ENCODE assay signal across 8 cellular contexts in the genomic region with DNA sequence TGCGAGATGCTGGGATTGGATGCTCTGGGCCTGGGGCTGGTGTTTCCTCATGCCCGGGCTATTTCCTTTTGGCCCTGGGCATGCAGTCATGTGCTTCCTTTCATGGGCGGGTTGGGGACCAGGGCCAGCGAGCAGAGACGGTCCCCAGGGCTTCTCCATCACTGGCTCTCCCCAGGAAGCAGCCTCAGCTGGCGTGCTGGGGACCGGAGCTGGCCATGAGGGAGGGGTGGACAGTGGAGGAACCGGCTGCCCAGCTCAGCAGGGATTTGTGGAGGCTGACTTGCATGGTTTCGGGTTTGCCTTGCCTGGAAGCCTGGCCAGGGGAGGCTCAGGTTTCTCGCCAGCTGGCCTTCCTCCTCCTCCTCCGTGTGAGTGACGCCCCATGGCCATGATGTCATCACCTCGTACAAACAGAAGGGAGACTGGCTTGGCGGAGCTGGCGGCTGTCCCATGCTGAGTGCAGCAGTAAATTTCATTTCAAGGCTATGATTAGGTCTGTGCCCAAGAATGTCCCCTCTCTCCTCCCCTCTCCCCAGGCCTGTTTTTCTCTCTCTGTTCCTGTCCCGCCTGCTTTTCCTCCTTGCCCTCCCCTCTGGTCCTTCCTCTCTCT. TPM values are rescaled to one million over a fixed set of nuclear protein-coding genes. Genes with fewer than 3 reads are reported as not detected.
A peak's percentile ranks its signal among the peaks of the same experiment; 100 is the strongest.
DNase-seq lines count a peak whose midpoint lies in the region; ATAC-seq, FAIRE-seq and TF ChIP-seq lines count a peak whose summit lies in the region.

No MANE protein-coding gene starts in this region.

- 0 out of 2 replicates have a peak overlapping the region, but pooled peaks have one; percentile 50 for H2BK12ac ChIP-seq in H1 (ENCODE audit: low read depth, low read length)

- no peak overlapping the region for H3K23ac ChIP-seq in H1 (ENCODE audit: insufficient read length)

- H3K23me2 ChIP-seq in H1 (ENCODE audit: low read depth, low read length) = no peaks in the 10 kb centered on the region

- WGBS in H1 (ENCODE audit: extremely low coverage in 1 of 2, insufficient coverage in 1 of 2, insufficient read length in 1 of 2, insufficient replicate concordance in 2 of 2, low coverage in 1 of 2, low lambda C conversion rate in 2 of 2, missing lambda C conversion rate in 1 of 2), 2 experiments = 64% methylated on average over 16 of the region's 16 CpGs; no CpG with 5 or more reads in 1 of the 2 experiments
- WGBS in thymus = 83% methylated on average over 16 of the region's 16 CpGs

- no peak overlapping the region for H3K14ac ChIP-seq in H1 (ENCODE audit: insufficient read length)

- H2BK20ac ChIP-seq in H1 (ENCODE audit: low read length) = no peak overlapping the region

- H3K9me3 ChIP-seq in Panc1 (ENCODE audit: control insufficient read depth, insufficient read depth, low read depth, low read length) = no peaks in the 10 kb centered on the region
- no peaks in the 10 kb centered on the region for H3K9me3 ChIP-seq in H1 (ENCODE audit: insufficient read depth in 2 of 2, low read depth in 1 of 2, low read length in 1 of 2)
- no peaks in the 10 kb centered on the region for H3K9me3 ChIP-seq in thymus (ENCODE audit: control insufficient read depth)

- POLR2A ChIA-PET in Panc1 (lab: Charles Lee) (interaction anchor here (0.7 to 0.8 kb wide), 2 partner anchors 10 to 93 kb away, joined by 3 read pairs; no protein-coding TSS in a partner anchor), H1 (lab: Charles Lee; ENCODE audit: partially characterized antibody) (interaction anchor here (1.1 to 3.3 kb wide), 3 partner anchors 10 to 977 kb away, joined by 3 to 16 read pairs (median 4); a partner anchor contains a TSS)

- H3K4ac ChIP-seq in H1 (replicated peaks; ENCODE audit: insufficient read length, low read depth, low read length) = peak overlapping the region; percentile 79

- DNase-seq in A172 (ENCODE audit: low spot score) (peak; percentile 99), HK-2 (ENCODE audit: unreplicated experiment) (peak; percentile 86), Panc1 (ENCODE audit: low read depth, low spot score) (peak; percentile 51), H1 (ENCODE audit: low read depth in 1 of 2, low spot score in 2 of 2) (peak in 1 of 2 experiments; percentile 63), medulla oblongata (ENCODE audit: extremely low spot score) (peak; percentile 89)
- DNase-seq in activated CD4-positive, alpha-beta T cell treated with anti-CD3 and anti-CD28 coated beads for 1 hour = no peak

- CTCF ChIA-PET in Panc1 (lab: Charles Lee) (interaction anchor here (0.5 to 0.8 kb wide), 3 partner anchors 9 to 135 kb away, joined by 3 read pairs; no protein-coding TSS in a partner anchor), H1 (lab: Charles Lee; ENCODE audit: partially characterized antibody) (interaction anchor here (1.2 to 3.1 kb wide), 3 partner anchors 9 to 37 kb away, joined by 3 to 17 read pairs (median 4); no protein-coding TSS in a partner anchor)

- H3K79me1 ChIP-seq in H1 (ENCODE audit: low read depth, low read length) = no peaks in the 10 kb centered on the region

- no peak overlapping the region for H2BK120ac ChIP-seq in H1 (replicated peaks; ENCODE audit: low read depth, low read length)

- H2BK5ac ChIP-seq in H1 (ENCODE audit: low read depth, low read length) = no peak overlapping the region

- TF ChIP-seq RAD21 in H1 (IDR thresholded peaks at IDR 0.05 in 1 of 2, conservative IDR thresholded peaks at IDR 0.05 in 1 of 2; ENCODE audit: low read depth in 2 of 2, low read length in 2 of 2) = no peak

- H3K18ac ChIP-seq in H1 (ENCODE audit: extremely low read depth, low read length) = no peak overlapping the region

- ATAC-seq in Panc1 (peak; percentile 70), GM19023 (IDR thresholded peaks at IDR 0.05; ENCODE audit: unreplicated experiment) (no peak)

- intact Hi-C loops in Panc1 (cut with micrococcal nuclease; ENCODE audit: unreplicated experiment) = no loop called here

- no TSS peak for BruUV-seq in Panc1 (replicated peaks; lab: Mats Ljungman, UMichigan)

- H3K27me3 ChIP-seq in Panc1 (ENCODE audit: control insufficient read depth, insufficient read depth, low read length) = no peaks in the 10 kb centered on the region
- no peaks in the 10 kb centered on the region; a peak in 1 of 7 replicates for H3K27me3 ChIP-seq in H1 (replicated peaks in 1 of 4; ENCODE audit: control insufficient read depth in 3 of 4, extremely low read depth in 1 of 4, insufficient read depth in 3 of 4, low read length in 3 of 4)
- no peaks in the 10 kb centered on the region for H3K27me3 ChIP-seq in thymus (ENCODE audit: control insufficient read depth, insufficient read depth)

- no peaks in the 10 kb centered on the region for H4K20me1 ChIP-seq in H1 (replicated peaks in 1 of 2; ENCODE audit: control insufficient read depth in 1 of 2, insufficient read depth in 2 of 2, low read length in 2 of 2)

- H3K9ac ChIP-seq in H1 (replicated peaks in 1 of 4; ENCODE audit: extremely low read depth in 1 of 4, low read depth in 3 of 4, low read length in 3 of 4) = no peak overlapping the region

- in situ Hi-C loops in Panc1 (cut with HindIII; ENCODE audit: low pct_unique_long_range_greater_than_20kb, low sequenced_read_pairs) = no loop called here

- 0 out of 3 replicates have a peak, but pooled peaks of 1 of the 2 experiments have one; percentile 29 for TF ChIP-seq POLR2A in H1 (IDR thresholded peaks at IDR 0.05; ENCODE audit: control extremely low read depth in 1 of 2, low read depth in 2 of 2, low read length in 2 of 2)

- H3K4me1 ChIP-seq in Panc1 (ENCODE audit: control insufficient read depth, insufficient read depth, low read length) (peaks cover 26% of the 10 kb centered on the region), H1 (replicated peaks in 1 of 4; ENCODE audit: control insufficient read depth in 3 of 4, insufficient read depth in 4 of 4, low read length in 3 of 4) (peaks cover 0 to 15% (median 8%) of the 10 kb centered on the region in 4 experiments; a peak in 5 of 7 replicates), thymus (ENCODE audit: control insufficient read depth, insufficient read depth, low read length) (no peaks in the 10 kb centered on the region)

- no peak overlapping the region for H3K56ac ChIP-seq in H1 (replicated peaks; ENCODE audit: insufficient read length, low read depth, low read length)

- peak overlapping the region; percentile 5 to 21; a peak in 2 of 4 replicates for H3K4me2 ChIP-seq in H1 (ENCODE audit: insufficient read depth in 1 of 2, low read depth in 2 of 2, low read length in 2 of 2)

- H3K4me3 ChIP-seq in Panc1 (ENCODE audit: low read depth in 2 of 2, low read length in 2 of 2) (peak overlapping the region in 1 of 2 experiments; percentile 40; a peak in 2 of 4 replicates), H1 (ENCODE audit: extremely low read depth in 1 of 4, insufficient read depth in 2 of 4, low read depth in 3 of 4, low read length in 4 of 4) (no peak overlapping the region), thymus (ENCODE audit: low read length) (no peak overlapping the region)

- no peaks in the 10 kb centered on the region for H3K79me2 ChIP-seq in H1 (ENCODE audit: control insufficient read depth in 1 of 2, insufficient read depth in 2 of 2, low read length in 2 of 2)

- TF ChIP-seq CTCF in Panc1 (IDR thresholded peaks at IDR 0.05) (no peak), H1 (IDR thresholded peaks at IDR 0.05; ENCODE audit: control extremely low read depth in 1 of 3, insufficient read depth in 1 of 3, low read depth in 1 of 3, low read length in 3 of 3) (no peak)

- peak overlapping the region; percentile 62 for H4K8ac ChIP-seq in H1 (ENCODE audit: extremely low read depth, insufficient read depth, low read length)

- H3K27ac ChIP-seq in Panc1 (ENCODE audit: low read length) = peak overlapping the region; percentile 40; the same call in 1 of the 2 replicates
- no peak overlapping the region for H3K27ac ChIP-seq in H1 (ENCODE audit: low read depth, low read length)
- H3K27ac ChIP-seq in thymus (ENCODE audit: low read depth) = peak overlapping the region; percentile 73

- peak overlapping the region; percentile 76 for H4K91ac ChIP-seq in H1 (replicated peaks; ENCODE audit: insufficient read length, low read length)

- H2AK5ac ChIP-seq in H1 (ENCODE audit: low read depth, low read length) = no peak overlapping the region

- H2AFZ ChIP-seq in H1 (ENCODE audit: low read length) = peak overlapping the region; percentile 16

- H4K5ac ChIP-seq in H1 (ENCODE audit: insufficient read length, low read depth, low read length) = no peak overlapping the region

- H3K36me3 ChIP-seq in Panc1 (ENCODE audit: control insufficient read depth, insufficient read depth, low read length) (no peaks in the 10 kb centered on the region), H1 (ENCODE audit: control insufficient read depth in 2 of 4, insufficient read depth in 4 of 4, low read length in 3 of 4) (no peaks in the 10 kb centered on the region), thymus (ENCODE audit: control insufficient read depth, insufficient read depth) (no peaks in the 10 kb centered on the region)

- no peak for TF ChIP-seq EP300 in H1 (IDR thresholded peaks at IDR 0.05; ENCODE audit: borderline replicate concordance in 1 of 2, low read depth in 2 of 2, low read length in 2 of 2)

- peak overlapping the region; percentile 61; the same call in 1 of the 2 replicates for H2BK15ac ChIP-seq in H1 (ENCODE audit: low read length)

- no peak for FAIRE-seq in H1 (lab: Jason Lieb, UNC)

RNA-seq across cellular contexts. Expression of a gene that starts 8.9 kb away (rescaled TPM):
- total RNA-seq in A172 (2014; rRNA removed; shearing (Covaris generic)) = 257 and 279 TPM in 2 replicates
- 62.4 TPM for total RNA-seq in Panc1 (2021; ENCODE audit: unreplicated experiment)
- polyA plus RNA-seq in Panc1 (2012; ENCODE audit: insufficient read length) = 50.2 TPM
- total RNA-seq in H1 (2021; fragmentation: NEBNext Ultra II Directional; extraction: Animal tissue kit (Norgen Biotek cat#: 25700)) = 42.7 and 43.3 TPM in 2 replicates
- 18.2 and 21.5 TPM in 2 replicates for polyA plus RNA-seq in H1 (2011; rRNA removed)
- polyA plus RNA-seq in H1 (2011; cell fraction: cytosol; rRNA removed) = 13.1 TPM
- 14.3 TPM for polyA plus RNA-seq in H1 (2011; cell fraction: nucleus; rRNA removed)
- polyA plus RNA-seq in H1 (2012, experiment 1 of 2) = 37.1 to 40.2 TPM (median 38.3 TPM) in 4 replicates
- polyA plus RNA-seq in H1 (2012, experiment 2 of 2) = 38.8 TPM
- 36.5 TPM for polyA plus RNA-seq in H1 (2013, experiment 1 of 2)
- polyA plus RNA-seq in H1 (2013, experiment 2 of 2) = 47.3 TPM
- polyA minus RNA-seq in H1 (2011; rRNA and poly(A)+ RNA removed) = 12.9 and 16.2 TPM in 2 replicates
- 14.9 TPM for polyA minus RNA-seq in H1 (2011; cell fraction: cytosol; rRNA and poly(A)+ RNA removed)
- 9.5 TPM for polyA minus RNA-seq in H1 (2011; cell fraction: nucleus; rRNA and poly(A)+ RNA removed)
- polyA plus RNA-seq in thymus = 27.5 TPM

RNA-seq across cellular contexts. Expression of a gene that starts 31.1 kb away (rescaled TPM):
- 0.81 and 0.89 TPM in 2 replicates for total RNA-seq in A172 (2014; rRNA removed; shearing (Covaris generic))
- 0.87 TPM for total RNA-seq in Panc1 (2021; ENCODE audit: unreplicated experiment)
- not detected for polyA plus RNA-seq in Panc1 (2012; ENCODE audit: insufficient read length)
- total RNA-seq in H1 (2021; fragmentation: NEBNext Ultra II Directional; extraction: Animal tissue kit (Norgen Biotek cat#: 25700)) = 1.4 and 2.0 TPM in 2 replicates
- polyA plus RNA-seq in H1 (2011; rRNA removed) = 0.05 and 0.06 TPM in 2 replicates
- polyA plus RNA-seq in H1 (2011; cell fraction: cytosol; rRNA removed) = 0.04 TPM
- polyA plus RNA-seq in H1 (2011; cell fraction: nucleus; rRNA removed) = 0.29 TPM
- 0.28 to 0.64 TPM (median 0.46 TPM) in 4 replicates for polyA plus RNA-seq in H1 (2012, experiment 1 of 2)
- 0.10 TPM for polyA plus RNA-seq in H1 (2012, experiment 2 of 2)
- polyA plus RNA-seq in H1 (2013, experiment 1 of 2) = 0.14 TPM
- polyA plus RNA-seq in H1 (2013, experiment 2 of 2) = 0.07 TPM
- polyA minus RNA-seq in H1 (2011; rRNA and poly(A)+ RNA removed) = 0.41 and 0.82 TPM in 2 replicates
- 0.51 TPM for polyA minus RNA-seq in H1 (2011; cell fraction: cytosol; rRNA and poly(A)+ RNA removed)
- polyA minus RNA-seq in H1 (2011; cell fraction: nucleus; rRNA and poly(A)+ RNA removed) = 1.1 TPM
- 0.50 TPM for polyA plus RNA-seq in thymus

RNA-seq across cellular contexts. Expression of a gene that starts 45.7 kb away (rescaled TPM):
- total RNA-seq in A172 (2014; rRNA removed; shearing (Covaris generic)) = 352 and 514 TPM in 2 replicates
- 361 TPM for total RNA-seq in Panc1 (2021; ENCODE audit: unreplicated experiment)
- 472 TPM for polyA plus RNA-seq in Panc1 (2012; ENCODE audit: insufficient read length)
- 53.8 and 56.1 TPM in 2 replicates for total RNA-seq in H1 (2021; fragmentation: NEBNext Ultra II Directional; extraction: Animal tissue kit (Norgen Biotek cat#: 25700))
- 61.6 and 87.5 TPM in 2 replicates for polyA plus RNA-seq in H1 (2011; rRNA removed)
- polyA plus RNA-seq in H1 (2011; cell fraction: cytosol; rRNA removed) = 27.3 TPM
- polyA plus RNA-seq in H1 (2011; cell fraction: nucleus; rRNA removed) = 94.7 TPM
- polyA plus RNA-seq in H1 (2012, experiment 1 of 2) = 60.4 to 89.3 TPM (median 80.4 TPM) in 4 replicates
- 91.4 TPM for polyA plus RNA-seq in H1 (2012, experiment 2 of 2)
- polyA plus RNA-seq in H1 (2013, experiment 1 of 2) = 75.5 TPM
- polyA plus RNA-seq in H1 (2013, experiment 2 of 2) = 60.2 TPM
- polyA minus RNA-seq in H1 (2011; rRNA and poly(A)+ RNA removed) = 39.2 and 40.3 TPM in 2 replicates
- polyA minus RNA-seq in H1 (2011; cell fraction: cytosol; rRNA and poly(A)+ RNA removed) = 57.8 TPM
- polyA minus RNA-seq in H1 (2011; cell fraction: nucleus; rRNA and poly(A)+ RNA removed) = 38.8 TPM
- polyA plus RNA-seq in thymus = 81.3 TPM
